Comparison of ENCODE assay signal across 1 cellular context in the genomic region with DNA sequence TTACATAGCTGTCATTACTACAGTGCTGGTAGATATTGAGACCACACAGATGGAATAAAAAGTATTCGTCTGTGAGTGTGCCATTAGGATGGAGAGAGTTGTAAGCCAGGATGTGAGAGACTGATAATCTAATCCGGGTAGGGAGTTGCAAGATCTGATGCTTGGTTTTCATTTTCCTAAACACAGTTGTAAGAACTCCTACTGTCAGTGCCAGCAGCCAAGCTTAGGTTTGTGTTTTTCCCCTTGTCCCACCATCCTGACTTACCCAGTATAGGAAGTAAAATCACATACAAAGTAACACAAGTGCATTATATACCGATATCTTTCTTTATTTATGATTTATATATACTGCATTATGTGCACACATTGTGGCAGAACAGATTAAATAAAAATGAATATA.
TF ChIP-seq lines count a peak whose summit lies in the region.

No MANE protein-coding gene starts in this region.

TF ChIP-seq in HCT116, 20 proteins besides CTCF, POLR2A, EP300 and RAD21 (continued from another document):
- TF ChIP-seq, protein P1, sequence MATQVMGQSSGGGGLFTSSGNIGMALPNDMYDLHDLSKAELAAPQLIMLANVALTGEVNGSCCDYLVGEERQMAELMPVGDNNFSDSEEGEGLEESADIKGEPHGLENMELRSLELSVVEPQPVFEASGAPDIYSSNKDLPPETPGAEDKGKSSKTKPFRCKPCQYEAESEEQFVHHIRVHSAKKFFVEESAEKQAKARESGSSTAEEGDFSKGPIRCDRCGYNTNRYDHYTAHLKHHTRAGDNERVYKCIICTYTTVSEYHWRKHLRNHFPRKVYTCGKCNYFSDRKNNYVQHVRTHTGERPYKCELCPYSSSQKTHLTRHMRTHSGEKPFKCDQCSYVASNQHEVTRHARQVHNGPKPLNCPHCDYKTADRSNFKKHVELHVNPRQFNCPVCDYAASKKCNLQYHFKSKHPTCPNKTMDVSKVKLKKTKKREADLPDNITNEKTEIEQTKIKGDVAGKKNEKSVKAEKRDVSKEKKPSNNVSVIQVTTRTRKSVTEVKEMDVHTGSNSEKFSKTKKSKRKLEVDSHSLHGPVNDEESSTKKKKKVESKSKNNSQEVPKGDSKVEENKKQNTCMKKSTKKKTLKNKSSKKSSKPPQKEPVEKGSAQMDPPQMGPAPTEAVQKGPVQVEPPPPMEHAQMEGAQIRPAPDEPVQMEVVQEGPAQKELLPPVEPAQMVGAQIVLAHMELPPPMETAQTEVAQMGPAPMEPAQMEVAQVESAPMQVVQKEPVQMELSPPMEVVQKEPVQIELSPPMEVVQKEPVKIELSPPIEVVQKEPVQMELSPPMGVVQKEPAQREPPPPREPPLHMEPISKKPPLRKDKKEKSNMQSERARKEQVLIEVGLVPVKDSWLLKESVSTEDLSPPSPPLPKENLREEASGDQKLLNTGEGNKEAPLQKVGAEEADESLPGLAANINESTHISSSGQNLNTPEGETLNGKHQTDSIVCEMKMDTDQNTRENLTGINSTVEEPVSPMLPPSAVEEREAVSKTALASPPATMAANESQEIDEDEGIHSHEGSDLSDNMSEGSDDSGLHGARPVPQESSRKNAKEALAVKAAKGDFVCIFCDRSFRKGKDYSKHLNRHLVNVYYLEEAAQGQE (IDR thresholded peaks at IDR 0.05; ENCODE audit: low read depth) = no peak
- TF ChIP-seq, protein P2, sequence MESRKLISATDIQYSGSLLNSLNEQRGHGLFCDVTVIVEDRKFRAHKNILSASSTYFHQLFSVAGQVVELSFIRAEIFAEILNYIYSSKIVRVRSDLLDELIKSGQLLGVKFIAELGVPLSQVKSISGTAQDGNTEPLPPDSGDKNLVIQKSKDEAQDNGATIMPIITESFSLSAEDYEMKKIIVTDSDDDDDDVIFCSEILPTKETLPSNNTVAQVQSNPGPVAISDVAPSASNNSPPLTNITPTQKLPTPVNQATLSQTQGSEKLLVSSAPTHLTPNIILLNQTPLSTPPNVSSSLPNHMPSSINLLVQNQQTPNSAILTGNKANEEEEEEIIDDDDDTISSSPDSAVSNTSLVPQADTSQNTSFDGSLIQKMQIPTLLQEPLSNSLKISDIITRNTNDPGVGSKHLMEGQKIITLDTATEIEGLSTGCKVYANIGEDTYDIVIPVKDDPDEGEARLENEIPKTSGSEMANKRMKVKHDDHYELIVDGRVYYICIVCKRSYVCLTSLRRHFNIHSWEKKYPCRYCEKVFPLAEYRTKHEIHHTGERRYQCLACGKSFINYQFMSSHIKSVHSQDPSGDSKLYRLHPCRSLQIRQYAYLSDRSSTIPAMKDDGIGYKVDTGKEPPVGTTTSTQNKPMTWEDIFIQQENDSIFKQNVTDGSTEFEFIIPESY (IDR thresholded peaks at IDR 0.05; ENCODE audit: extremely low read depth, insufficient replicate concordance, low read length) = no peak
- TF ChIP-seq POLR2AphosphoS5 (IDR thresholded peaks at IDR 0.05; ENCODE audit: low read depth, low read length) (no peak), YY1 (IDR thresholded peaks at IDR 0.05; ENCODE audit: extremely low read depth, insufficient replicate concordance, low read depth, low read length) (no peak), ELF1 (IDR thresholded peaks at IDR 0.05; ENCODE audit: borderline replicate concordance, low read depth) (no peak), EZH2phosphoT487 (IDR thresholded peaks at IDR 0.05; ENCODE audit: borderline replicate concordance) (no peak)
